In the genomic region with DNA sequence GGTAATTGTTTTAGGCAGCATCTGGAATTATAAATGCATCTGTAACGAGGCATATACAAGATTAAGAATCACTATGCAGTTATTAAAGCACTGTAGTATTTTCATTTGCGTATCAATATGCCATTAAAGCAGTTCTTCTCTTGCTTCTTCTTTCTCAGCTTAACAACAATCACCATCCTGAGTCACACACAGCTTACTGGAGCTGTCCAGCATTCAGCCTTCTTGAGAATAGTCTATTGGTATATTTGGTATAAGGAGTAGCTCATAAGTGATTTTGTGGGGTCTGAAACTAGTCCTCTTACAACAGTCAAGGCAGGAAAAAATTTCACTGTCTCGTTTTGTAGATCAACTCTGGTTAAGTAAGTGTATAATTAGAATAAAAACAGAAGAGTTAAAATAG, we compare ENCODE assay signal across 23 cellular contexts.
A peak's percentile ranks its signal among the peaks of the same experiment; 100 is the strongest.
DNase-seq lines count a peak whose midpoint lies in the region; ATAC-seq and TF ChIP-seq lines count a peak whose summit lies in the region.
"Had no signal": no experiment of that assay in that cellular context is flagged by ENCODE, and none has a peak within 500 bp of the region (broad histone marks: within the 10 kb centered on the region; RNA-seq: fewer than 3 reads in every experiment).

No MANE protein-coding gene starts in this region.

- TF ChIP-seq CTCF in GM23338 (conservative IDR thresholded peaks at IDR 0.05; ENCODE audit: low read depth in 2 of 2): no peak
- no peak for TF ChIP-seq CTCF in astrocyte of the spinal cord (IDR thresholded peaks at IDR 0.05; ENCODE audit: low read depth, low read length)
- no peak for TF ChIP-seq CTCF in kidney epithelial cell (IDR thresholded peaks at IDR 0.05; ENCODE audit: insufficient read depth, low read length, poor library complexity, severe bottlenecking)

- no peak overlapping the region for H3K4me3 Mint-ChIP-seq in GM23338
- H3K4me3 Mint-ChIP-seq: CD4-positive, alpha-beta memory T cell; naive thymus-derived CD8-positive, alpha-beta T cell; stimulated activated naive CD8-positive, alpha-beta T cell treated with anti-CD3 and anti-CD28 coated beads, Interleukin-15, Interleukin-2, amounts not matched to agents 100 ng/mL and 50 ng/mL, for 24 hours had no signal

- H3F3A ChIP-seq in GM23338 (replicated peaks; ENCODE audit: low read depth): no peaks in the 10 kb centered on the region

- no peak overlapping the region for H3K27ac Mint-ChIP-seq in GM23338
- H3K27ac Mint-ChIP-seq: activated naive CD4-positive, alpha-beta T cell treated with anti-CD3 and anti-CD28 coated beads, Interleukin-2, amount 50 U/mL, for 72 hours; CD4-positive, alpha-beta memory T cell; progenitor cell of endocrine pancreas; stimulated activated naive CD8-positive, alpha-beta T cell treated with anti-CD3 and anti-CD28 coated beads, Interleukin-15, Interleukin-2, amounts not matched to agents 100 ng/mL and 50 ng/mL, for 24 hours had no signal

- H3K4me2 ChIP-seq in GM23338: no peak overlapping the region
- H3K4me2 ChIP-seq: KMS-11 had no signal

- H3K27ac ChIP-seq in GM23338 (ENCODE audit: low read depth): no peak overlapping the region
- H3K27ac ChIP-seq: heart left ventricle, KMS-11, SJSA1, skin epidermis, transverse colon had no signal

- no peaks in the 10 kb centered on the region for H3K4me1 Mint-ChIP-seq in GM23338
- H3K4me1 Mint-ChIP-seq: CD4-positive, alpha-beta memory T cell; naive thymus-derived CD8-positive, alpha-beta T cell had no signal

- in situ Hi-C loops in astrocyte of the spinal cord (cut with HindIII; ENCODE audit: low sequenced_read_pairs): no loop called here

- H3K4me1 ChIP-seq in GM23338 (ENCODE audit: insufficient read depth): no peaks in the 10 kb centered on the region
- H3K4me1 ChIP-seq: heart left ventricle, SJSA1, transverse colon had no signal

- DNase-seq in GM23338 (ENCODE audit: low spot score) (peak; percentile 30), NCI-H69 (lab: John Stamatoyannopoulos, UW) (peak; percentile 15), astrocyte of the spinal cord (ENCODE audit: low read depth, low spot score) (peak; percentile 34), kidney epithelial cell (ENCODE audit: low read depth) (peak; percentile 2), AG20443 (ENCODE audit: low spot score) (no peak), NCI-H1417 treated with DMSO at 0.1 percent for 48 hours (lab: John Stamatoyannopoulos, UW) (no peak)
- DNase-seq: caudate nucleus; CD4-positive, alpha-beta memory T cell; effector CD8-positive, alpha-beta T cell; HCEC 1CT; heart left ventricle; naive thymus-derived CD8-positive, alpha-beta T cell; stimulated activated CD4-positive, alpha-beta T cell treated with anti-CD3 and anti-CD28 coated beads, Interleukin-2, amount 100 ng/mL, for 48 hours; transverse colon had no signal

- peaks cover 9% of the 10 kb centered on the region; the same call in 2 of the 3 replicates for H3K36me3 Mint-ChIP-seq in GM23338 (ENCODE audit: low read depth)
- H3K36me3 Mint-ChIP-seq: CD4-positive, alpha-beta memory T cell had no signal

- no peaks in the 10 kb centered on the region for H3K36me3 ChIP-seq in GM23338 (ENCODE audit: insufficient read depth)
- H3K36me3 ChIP-seq in kidney epithelial cell (ENCODE audit: control insufficient read depth, insufficient read depth, low read length): no peaks in the 10 kb centered on the region
- H3K36me3 ChIP-seq: heart left ventricle, SJSA1, transverse colon had no signal

- ATAC-seq in GM23338 (peak; percentile 44; the same call in 2 of the 3 replicates), GM19395 (IDR thresholded peaks at IDR 0.05; ENCODE audit: unreplicated experiment) (no peak), HG02763 (IDR thresholded peaks at IDR 0.05; ENCODE audit: unreplicated experiment) (no peak)
- ATAC-seq: activated CD4-positive, CD25-positive, alpha-beta regulatory T cell treated with anti-CD3 and anti-CD28 coated beads, Interleukin-2, amount 50 U/mL, for 24 hours; activated naive CD4-positive, alpha-beta T cell treated with anti-CD3 and anti-CD28 coated beads, Interleukin-2, amount 50 U/mL, for 72 hours; heart left ventricle; naive thymus-derived CD8-positive, alpha-beta T cell had no signal

- H3K27me3 ChIP-seq in GM23338 (ENCODE audit: insufficient read depth) (no peaks in the 10 kb centered on the region), kidney epithelial cell (ENCODE audit: control insufficient read depth, insufficient read depth, low read length) (no peaks in the 10 kb centered on the region)
- H3K27me3 ChIP-seq: heart left ventricle, SJSA1, transverse colon had no signal

- no peaks in the 10 kb centered on the region for H4K20me1 ChIP-seq in GM23338 (replicated peaks; ENCODE audit: insufficient read depth)

- peaks cover 3% of the 10 kb centered on the region; the same call in 1 of the 2 replicates for H3K9me2 ChIP-seq in GM23338 (ENCODE audit: insufficient read depth)

- H3K4me3 ChIP-seq in GM23338 (no peak overlapping the region), astrocyte of the spinal cord (ENCODE audit: low read depth, low read length) (no peak overlapping the region), kidney epithelial cell (ENCODE audit: low read depth, low read length) (no peak overlapping the region)
- H3K4me3 ChIP-seq: heart left ventricle, SJSA1, skin epidermis, transverse colon had no signal

- no peaks in the 10 kb centered on the region for H3K27me3 Mint-ChIP-seq in GM23338 (ENCODE audit: insufficient read depth, low read depth, poor library complexity)
- H3K27me3 Mint-ChIP-seq: CD4-positive, alpha-beta memory T cell; naive thymus-derived CD8-positive, alpha-beta T cell; progenitor cell of endocrine pancreas; stimulated activated naive CD8-positive, alpha-beta T cell treated with anti-CD3 and anti-CD28 coated beads, Interleukin-15, Interleukin-2, amounts not matched to agents 100 ng/mL and 50 ng/mL, for 24 hours had no signal

- no peak overlapping the region for H2AFZ ChIP-seq in GM23338

- H3K79me2 ChIP-seq in GM23338 (replicated peaks; ENCODE audit: insufficient read depth): no peaks in the 10 kb centered on the region

- peaks cover 24% of the 10 kb centered on the region for H3K9me3 Mint-ChIP-seq in GM23338

TF ChIP-seq in GM23338, 12 proteins besides CTCF, POLR2A, EP300 and RAD21:
- TF ChIP-seq, protein P1, sequence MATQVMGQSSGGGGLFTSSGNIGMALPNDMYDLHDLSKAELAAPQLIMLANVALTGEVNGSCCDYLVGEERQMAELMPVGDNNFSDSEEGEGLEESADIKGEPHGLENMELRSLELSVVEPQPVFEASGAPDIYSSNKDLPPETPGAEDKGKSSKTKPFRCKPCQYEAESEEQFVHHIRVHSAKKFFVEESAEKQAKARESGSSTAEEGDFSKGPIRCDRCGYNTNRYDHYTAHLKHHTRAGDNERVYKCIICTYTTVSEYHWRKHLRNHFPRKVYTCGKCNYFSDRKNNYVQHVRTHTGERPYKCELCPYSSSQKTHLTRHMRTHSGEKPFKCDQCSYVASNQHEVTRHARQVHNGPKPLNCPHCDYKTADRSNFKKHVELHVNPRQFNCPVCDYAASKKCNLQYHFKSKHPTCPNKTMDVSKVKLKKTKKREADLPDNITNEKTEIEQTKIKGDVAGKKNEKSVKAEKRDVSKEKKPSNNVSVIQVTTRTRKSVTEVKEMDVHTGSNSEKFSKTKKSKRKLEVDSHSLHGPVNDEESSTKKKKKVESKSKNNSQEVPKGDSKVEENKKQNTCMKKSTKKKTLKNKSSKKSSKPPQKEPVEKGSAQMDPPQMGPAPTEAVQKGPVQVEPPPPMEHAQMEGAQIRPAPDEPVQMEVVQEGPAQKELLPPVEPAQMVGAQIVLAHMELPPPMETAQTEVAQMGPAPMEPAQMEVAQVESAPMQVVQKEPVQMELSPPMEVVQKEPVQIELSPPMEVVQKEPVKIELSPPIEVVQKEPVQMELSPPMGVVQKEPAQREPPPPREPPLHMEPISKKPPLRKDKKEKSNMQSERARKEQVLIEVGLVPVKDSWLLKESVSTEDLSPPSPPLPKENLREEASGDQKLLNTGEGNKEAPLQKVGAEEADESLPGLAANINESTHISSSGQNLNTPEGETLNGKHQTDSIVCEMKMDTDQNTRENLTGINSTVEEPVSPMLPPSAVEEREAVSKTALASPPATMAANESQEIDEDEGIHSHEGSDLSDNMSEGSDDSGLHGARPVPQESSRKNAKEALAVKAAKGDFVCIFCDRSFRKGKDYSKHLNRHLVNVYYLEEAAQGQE (IDR thresholded peaks at IDR 0.05; ENCODE audit: unreplicated experiment): peak; percentile 72
- TF ChIP-seq, protein P2, sequence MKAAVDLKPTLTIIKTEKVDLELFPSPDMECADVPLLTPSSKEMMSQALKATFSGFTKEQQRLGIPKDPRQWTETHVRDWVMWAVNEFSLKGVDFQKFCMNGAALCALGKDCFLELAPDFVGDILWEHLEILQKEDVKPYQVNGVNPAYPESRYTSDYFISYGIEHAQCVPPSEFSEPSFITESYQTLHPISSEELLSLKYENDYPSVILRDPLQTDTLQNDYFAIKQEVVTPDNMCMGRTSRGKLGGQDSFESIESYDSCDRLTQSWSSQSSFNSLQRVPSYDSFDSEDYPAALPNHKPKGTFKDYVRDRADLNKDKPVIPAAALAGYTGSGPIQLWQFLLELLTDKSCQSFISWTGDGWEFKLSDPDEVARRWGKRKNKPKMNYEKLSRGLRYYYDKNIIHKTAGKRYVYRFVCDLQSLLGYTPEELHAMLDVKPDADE (IDR thresholded peaks at IDR 0.05): no peak
TF ChIP-seq in GM23338: peak in this region for 1.

Comparison
In these comparisons a context has a peak if more than half of its experiments do, and no peak if none do; other contexts are left out.
1. DNase-seq: peak in GM23338 (single experiment), NCI-H69 (single experiment), astrocyte of the spinal cord (single experiment) and kidney epithelial cell (single experiment); none in AG20443 (single experiment) and NCI-H1417 treated with DMSO at 0.1 percent for 48 hours (single experiment).